In genomic region chr16:28304214-28304613, GRCh38 we compare ENCODE assay signal across 1 cellular context.
A peak's percentile ranks its signal among the peaks of the same experiment; 100 is the strongest.
TF ChIP-seq lines count a peak whose summit lies in the region.

No MANE protein-coding gene starts in this region.

TF ChIP-seq in K562, 482 proteins besides CTCF, POLR2A, EP300 and RAD21 (continued from another document):
- TF ChIP-seq ZNF696 (CRISPR knock-in tag; conservative IDR thresholded peaks at IDR 0.05) (no peak), PHF21A (IDR thresholded peaks at IDR 0.05; ENCODE audit: borderline replicate concordance, low read depth) (no peak), SETDB1 (IDR thresholded peaks at IDR 0.05; ENCODE audit: low read length) (no peak), HES1 (IDR thresholded peaks at IDR 0.05; ENCODE audit: low read depth) (no peak), MXI1 (IDR thresholded peaks at IDR 0.05; ENCODE audit: low read depth, low read length) (no peak), ATF6 (CRISPR knock-in tag; IDR thresholded peaks at IDR 0.05) (peak; percentile 91), HDAC6 (IDR thresholded peaks at IDR 0.05; ENCODE audit: low read depth, low read length) (no peak), USF2 (CRISPR knock-in tag; IDR thresholded peaks at IDR 0.05) (peak; percentile 53), ZSCAN32 (CRISPR knock-in tag; IDR thresholded peaks at IDR 0.05) (no peak), CBFA2T2 (conservative IDR thresholded peaks at IDR 0.05) (no peak), ZNF75A (CRISPR knock-in tag; IDR thresholded peaks at IDR 0.05) (no peak), IRF9 (tag; IDR thresholded peaks at IDR 0.05) (no peak), THRB (CRISPR knock-in tag; conservative IDR thresholded peaks at IDR 0.05) (no peak), ZNF766 (CRISPR knock-in tag; conservative IDR thresholded peaks at IDR 0.05) (peak; percentile 82; the same call in 1 of the 2 replicates), FOSL1 (tag; conservative IDR thresholded peaks at IDR 0.05) (no peak), ZNF12 (CRISPR knock-in tag; IDR thresholded peaks at IDR 0.05) (peak; percentile 74; the same call in 1 of the 2 replicates), MEF2D (tag; conservative IDR thresholded peaks at IDR 0.05; ENCODE audit: low read depth) (no peak), SIN3B (IDR thresholded peaks at IDR 0.05; ENCODE audit: low read depth) (no peak), ZNF239 (CRISPR knock-in tag; IDR thresholded peaks at IDR 0.05) (no peak), SMARCA4 (IDR thresholded peaks at IDR 0.05) (no peak), CEBPZ (IDR thresholded peaks at IDR 0.05; ENCODE audit: borderline replicate concordance, low read depth, low read length) (no peak), POLR3G (IDR thresholded peaks at IDR 0.05; ENCODE audit: extremely low read depth, insufficient read length, insufficient replicate concordance) (no peak), ZC3H8 (IDR thresholded peaks at IDR 0.05) (no peak), TSHZ1 (CRISPR knock-in tag; IDR thresholded peaks at IDR 0.05) (no peak), GTF3C2 (IDR thresholded peaks at IDR 0.05; ENCODE audit: borderline replicate concordance, extremely low read depth, insufficient read length) (no peak), MNT (conservative IDR thresholded peaks at IDR 0.05) (no peak)
